ENCODE assay signal across 29 cellular contexts in genomic region chr11:66454253-66454652, GRCh38. TPM values are rescaled to one million over a fixed set of nuclear protein-coding genes. Genes with fewer than 3 reads are reported as not detected.
DNase-seq lines count a peak whose midpoint lies in the region; FAIRE-seq and TF ChIP-seq lines count a peak whose summit lies in the region.
"Had no signal": no experiment of that assay in that cellular context is flagged by ENCODE, and none has a peak within 500 bp of the region (broad histone marks: within the 10 kb centered on the region; RNA-seq: fewer than 3 reads in every experiment).

No MANE protein-coding gene starts in this region.

- no peak for FAIRE-seq in astrocyte (lab: Jason Lieb, UNC)
- FAIRE-seq: frontal cortex, K562, pancreas, TTC549 had no signal

- no peaks in the 10 kb centered on the region for H3K79me2 ChIP-seq in astrocyte (ENCODE audit: insufficient read depth, low read length)

- H4K20me1 ChIP-seq in astrocyte (ENCODE audit: insufficient read depth, low read length) = no peaks in the 10 kb centered on the region

- H3K27me3 Mint-ChIP-seq in astrocyte (ENCODE audit: low read depth, unreplicated experiment) = peaks cover 33% of the 10 kb centered on the region
- H3K27me3 Mint-ChIP-seq: activated CD4-positive, alpha-beta T cell treated with anti-CD3 and anti-CD28 coated beads, Interleukin-2, amount 10 ng/mL, durations not matched to agents 24 days and 14 days; naive B cell had no signal

- H3K27me3 ChIP-seq in astrocyte (ENCODE audit: insufficient read depth, low read length) = peaks cover 11% of the 10 kb centered on the region
- H3K27me3 ChIP-seq: pancreas, sigmoid colon had no signal

- no peak overlapping the region for H3K9ac ChIP-seq in astrocyte (ENCODE audit: low read length)

- DNase-seq in ELR (ENCODE audit: low read depth) = peak; percentile 16
- peak; percentile 15 for DNase-seq in NCI-H2227 treated with DMSO at 0.1 percent for 48 hours (lab: John Stamatoyannopoulos, UW)
- peak; percentile 6 for DNase-seq in astrocyte (ENCODE audit: low read depth)
- DNase-seq in renal cortical epithelial cell (ENCODE audit: low read depth) = peak; percentile 48
- DNase-seq in NCI-H2029 treated with DMSO at 0.1 percent for 48 hours (lab: John Stamatoyannopoulos, UW) = no peak
- DNase-seq in DMS153 (lab: John Stamatoyannopoulos, UW) = no peak
- DNase-seq in HuH-7 (ENCODE audit: low spot score) = no peak
- DNase-seq: activated CD4-positive, alpha-beta T cell treated with anti-CD3 and anti-CD28 coated beads, Interleukin-2, amount 10 ng/mL, durations not matched to agents 24 days and 14 days; activated CD8-positive, alpha-beta memory T cell treated with anti-CD3 and anti-CD28 coated beads, Interleukin-2, amount 50 U/mL, for 48 hours; activated gamma-delta T cell; aorta; CD8-positive, alpha-beta memory T cell; DMS79; erythroblast; hypothalamus; naive B cell; NCI-H1048; NCI-H1930; NCI-H446 treated with DMSO at 0.1 percent for 48 hours; pancreas; sigmoid colon had no signal

- no peak overlapping the region for H3K4me3 ChIP-seq in astrocyte (ENCODE audit: insufficient read depth, low read depth, low read length)
- H3K4me3 ChIP-seq: K562, pancreas, sigmoid colon, thoracic aorta had no signal

- H3K36me3 ChIP-seq in astrocyte (ENCODE audit: insufficient read depth, low read length) = no peaks in the 10 kb centered on the region
- H3K36me3 ChIP-seq: pancreas, sigmoid colon, thoracic aorta had no signal

- H3K4me3 Mint-ChIP-seq in astrocyte (ENCODE audit: unreplicated experiment) = no peak overlapping the region
- H3K4me3 Mint-ChIP-seq: activated CD4-positive, alpha-beta T cell treated with anti-CD3 and anti-CD28 coated beads, Interleukin-2, amount 10 ng/mL, durations not matched to agents 24 days and 14 days; central memory CD8-positive, alpha-beta T cell; memory B cell had no signal

- H3K36me3 Mint-ChIP-seq in astrocyte (ENCODE audit: low read depth, unreplicated experiment) = no peaks in the 10 kb centered on the region
- H3K36me3 Mint-ChIP-seq: CD8-positive, alpha-beta memory T cell; memory B cell; naive B cell had no signal

- H3K4me1 ChIP-seq in astrocyte (ENCODE audit: insufficient read depth, low read length) = no peaks in the 10 kb centered on the region
- H3K4me1 ChIP-seq: pancreas, sigmoid colon had no signal

- H3K27ac Mint-ChIP-seq in astrocyte (ENCODE audit: unreplicated experiment) = no peak overlapping the region
- H3K27ac Mint-ChIP-seq: memory B cell had no signal

- no peak for TF ChIP-seq CTCF in astrocyte (IDR thresholded peaks at IDR 0.05; ENCODE audit: insufficient read depth, low read depth, low read length)

- H3K4me2 ChIP-seq in astrocyte (ENCODE audit: low read length) = no peak overlapping the region

- no peak overlapping the region for H2AFZ ChIP-seq in astrocyte (ENCODE audit: low read depth, low read length)

- H3K27ac ChIP-seq in astrocyte (ENCODE audit: low read depth, low read length) = no peak overlapping the region
- H3K27ac ChIP-seq: pancreas, sigmoid colon, thoracic aorta had no signal

- no peaks in the 10 kb centered on the region for H3K9me3 Mint-ChIP-seq in astrocyte (ENCODE audit: unreplicated experiment)
- H3K9me3 Mint-ChIP-seq: activated CD4-positive, alpha-beta T cell treated with anti-CD3 and anti-CD28 coated beads, Interleukin-2, amount 10 ng/mL, durations not matched to agents 24 days and 14 days; central memory CD8-positive, alpha-beta T cell; memory B cell; naive B cell had no signal

- H3K9me3 ChIP-seq in astrocyte (ENCODE audit: insufficient read depth, low read depth, low read length) = no peaks in the 10 kb centered on the region
- H3K9me3 ChIP-seq: pancreas, sigmoid colon, thoracic aorta had no signal

- peaks cover 6% of the 10 kb centered on the region for H3K4me1 Mint-ChIP-seq in astrocyte (ENCODE audit: low read depth, unreplicated experiment)

RNA-seq across cellular contexts. Expression of gene PELI3, which starts 12.5 kb away (rescaled TPM):
- total RNA-seq in astrocyte (3.9 and 4.6 TPM in 2 replicates), renal cortical epithelial cell (4.9 and 6.7 TPM in 2 replicates)

RNA-seq across cellular contexts. Expression of gene MRPL11, which starts 15.6 kb away (rescaled TPM):
- total RNA-seq in astrocyte (30.0 and 33.1 TPM in 2 replicates), renal cortical epithelial cell (33.3 and 52.4 TPM in 2 replicates)

RNA-seq across cellular contexts. Expression of gene DPP3, which starts 26.0 kb away (rescaled TPM):
- total RNA-seq in astrocyte = 57.4 and 60.0 TPM in 2 replicates
- total RNA-seq in renal cortical epithelial cell = 73.6 and 95.2 TPM in 2 replicates

RNA-seq across cellular contexts. Expression of gene NPAS4, which starts 33.4 kb away (rescaled TPM):
- total RNA-seq in astrocyte (0.20 and 0.50 TPM in 2 replicates), renal cortical epithelial cell (not detected in 2 replicates)
- total RNA-seq: activated CD4-positive, alpha-beta T cell treated with anti-CD3 and anti-CD28 coated beads, Interleukin-2, amount 10 ng/mL, durations not matched to agents 24 days and 14 days; CD8-positive, alpha-beta memory T cell; H4; K562; kidney epithelial cell had no signal

RNA-seq across cellular contexts. Expression of gene BBS1, which starts 56.2 kb away (rescaled TPM):
- total RNA-seq in astrocyte (18.8 and 20.3 TPM in 2 replicates), renal cortical epithelial cell (20.7 and 120 TPM in 2 replicates)

Comparison
In these comparisons a context has a peak if more than half of its experiments do, and no peak if none do; other contexts are left out.
1. DNase-seq: peak in ELR (single experiment), NCI-H2227 treated with DMSO at 0.1 percent for 48 hours (single experiment), astrocyte (single experiment) and renal cortical epithelial cell (single experiment); none in NCI-H2029 treated with DMSO at 0.1 percent for 48 hours (single experiment), DMS153 (single experiment) and HuH-7 (single experiment).